Comparison of ENCODE assay signal across 7 cellular contexts in genomic region chrY:17881697-17882096, GRCh38. TPM values are rescaled to one million over a fixed set of nuclear protein-coding genes. Genes with fewer than 3 reads are reported as not detected.
"Had no signal": no experiment of that assay in that cellular context is flagged by ENCODE, and none has a peak within 500 bp of the region (broad histone marks: within the 10 kb centered on the region; RNA-seq: fewer than 3 reads in every experiment).

No MANE protein-coding gene starts in this region.

RNA-seq across cellular contexts. Expression of gene CDY2B, which starts 1.7 kb away (rescaled TPM):
- total RNA-seq: GM23248, GM23338, H1, H4, H7, H9, HFFc6 had no signal
